In genomic region chr1:10665930-10666850, GRCh38 we compare ENCODE assay signal across 1 cellular context.
TF ChIP-seq lines count a peak whose summit lies in the region.

No MANE protein-coding gene starts in this region.

TF ChIP-seq in H1, 55 proteins besides CTCF, POLR2A, EP300 and RAD21:
- TF ChIP-seq NANOG (IDR thresholded peaks at IDR 0.05; ENCODE audit: insufficient read depth, low read depth, low read length, poor library complexity, severe bottlenecking) (no peak), SP4 (IDR thresholded peaks at IDR 0.05; ENCODE audit: low read length) (no peak), USF2 (IDR thresholded peaks at IDR 0.05; ENCODE audit: low read length) (no peak)
- TF ChIP-seq, protein P1, sequence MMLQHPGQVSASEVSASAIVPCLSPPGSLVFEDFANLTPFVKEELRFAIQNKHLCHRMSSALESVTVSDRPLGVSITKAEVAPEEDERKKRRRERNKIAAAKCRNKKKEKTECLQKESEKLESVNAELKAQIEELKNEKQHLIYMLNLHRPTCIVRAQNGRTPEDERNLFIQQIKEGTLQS (IDR thresholded peaks at IDR 0.05; ENCODE audit: insufficient read depth, low read depth, low read length) = no peak
